ENCODE assay signal across 24 cellular contexts in the genomic region with DNA sequence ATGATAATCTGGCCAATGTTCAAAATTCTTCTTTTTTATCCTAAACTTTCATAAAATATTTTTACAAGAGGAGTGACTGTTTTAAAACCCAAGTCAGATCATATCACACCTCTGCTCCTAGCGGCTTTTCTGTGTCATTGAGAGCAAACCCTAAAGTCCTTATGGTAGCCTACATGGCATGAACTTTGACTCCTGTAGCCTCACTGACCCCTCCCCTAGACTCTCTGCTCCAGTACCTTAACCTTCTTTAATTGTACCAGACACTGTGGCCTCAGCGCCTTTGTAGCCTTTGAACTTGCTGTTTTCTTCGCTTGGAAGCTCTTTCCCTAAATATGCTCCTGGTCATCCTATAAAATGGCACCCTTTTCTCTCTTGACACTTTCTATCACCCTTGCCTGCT. TPM values are rescaled to one million over a fixed set of nuclear protein-coding genes. Genes with fewer than 3 reads are reported as not detected.
DNase-seq lines count a peak whose midpoint lies in the region; ATAC-seq, FAIRE-seq and TF ChIP-seq lines count a peak whose summit lies in the region.
"Had no signal": no experiment of that assay in that cellular context is flagged by ENCODE, and none has a peak within 500 bp of the region (broad histone marks: within the 10 kb centered on the region; RNA-seq: fewer than 3 reads in every experiment).

No MANE protein-coding gene starts in this region.

- H3K9me3 Mint-ChIP-seq in HFFc6, result no peaks in the 10 kb centered on the region
- H3K9me3 Mint-ChIP-seq: CD8-positive, alpha-beta memory T cell had no signal

- no peak overlapping the region for H3K4me3 ChIP-seq in K562
- H3K4me3 ChIP-seq: BLaER1, GM23248 had no signal

- H3K4me1 Mint-ChIP-seq in HFFc6 (ENCODE audit: low read depth), result peaks cover 7% of the 10 kb centered on the region; the same call in 1 of the 2 replicates
- H3K4me1 Mint-ChIP-seq: B cell had no signal

- H3K36me3 ChIP-seq in K562 (ENCODE audit: control insufficient read depth, insufficient read depth, low read length), result no peaks in the 10 kb centered on the region
- H3K36me3 ChIP-seq: BLaER1 had no signal

- H3K9ac ChIP-seq in K562 (ENCODE audit: insufficient read depth in 1 of 2, low read depth in 2 of 2, low read length in 2 of 2), result no peak overlapping the region
- H3K9ac ChIP-seq: BLaER1, GM23248 had no signal

- no peak overlapping the region for H3K4me2 ChIP-seq in K562 (ENCODE audit: insufficient read depth, low read length)
- H3K4me2 ChIP-seq: BLaER1 had no signal

- no peaks in the 10 kb centered on the region for H3K79me2 ChIP-seq in K562 (ENCODE audit: control insufficient read depth, insufficient read depth, low read length)

- no peak for TF ChIP-seq EP300 in K562 (IDR thresholded peaks at IDR 0.05; ENCODE audit: low read length)

- ATAC-seq in K562, result no peak
- no peak for ATAC-seq in GM18867 (IDR thresholded peaks at IDR 0.05; ENCODE audit: unreplicated experiment)

- H3K9me3 ChIP-seq in K562 (replicated peaks; ENCODE audit: control insufficient read depth, insufficient read depth, low read depth, low read length), result no peaks in the 10 kb centered on the region
- H3K9me3 ChIP-seq: BLaER1 had no signal

- H3K4me1 ChIP-seq in K562 (replicated peaks in 1 of 2; ENCODE audit: control insufficient read depth in 2 of 2, insufficient read depth in 2 of 2, low read length in 2 of 2), result no peaks in the 10 kb centered on the region
- H3K4me1 ChIP-seq: BLaER1 had no signal

- in situ Hi-C loops in K562 (cut with MboI), result no loop called here

- CTCF ChIA-PET in K562 (lab: Yijun Ruan, JAX; ENCODE audit: low intra/inter-chr PET ratio), result no interaction called here

- 0% methylated on average over 3 of the region's 3 CpGs for WGBS in K562 (ENCODE audit: insufficient coverage, low coverage, missing lambda C conversion rate)

- no peak overlapping the region for H2AFZ ChIP-seq in K562 (ENCODE audit: low read depth, low read length)
- H2AFZ ChIP-seq: GM23248 had no signal

- intact Hi-C loops in K562 (cut with micrococcal nuclease), result no loop called here

- H3K27me3 Mint-ChIP-seq in HFFc6 (ENCODE audit: insufficient read depth), result peaks cover 2% of the 10 kb centered on the region

- peaks cover 0 to 19% of the 10 kb centered on the region in 2 experiments; a peak in 2 of 5 replicates for H3K27me3 ChIP-seq in K562 (ENCODE audit: control insufficient read depth in 2 of 2, insufficient read depth in 2 of 2, low read length in 2 of 2)
- H3K27me3 ChIP-seq: BLaER1 had no signal

- POLR2A ChIA-PET in K562 (lab: Yijun Ruan, JAX), result no interaction called here

- no peaks in the 10 kb centered on the region for H3K9me1 ChIP-seq in K562 (ENCODE audit: control insufficient read depth, insufficient read depth, low read length)

- no peak for DNase-seq in HFFc6
- no peak for DNase-seq in K562 (ENCODE audit: extremely low read depth in 1 of 4, low spot score in 3 of 4)
- DNase-seq in islet precursor cell, result peak; percentile 17
- no peak for DNase-seq in stimulated activated CD4-positive, alpha-beta T cell treated with anti-CD3 and anti-CD28 coated beads, Interleukin-2, amount 100 ng/mL, for 24 hours
- DNase-seq in GM03348 (ENCODE audit: low spot score), result no peak
- DNase-seq: CD4-positive, CD25-positive, alpha-beta regulatory T cell; CD8-positive, alpha-beta memory T cell; DMS 273 treated with DMSO at 0.1 percent for 48 hours; DMS79; EL; GDM1; GM23248; H7; HCEC 1CT had no signal

- no peak for TF ChIP-seq POLR2A in K562 (conservative IDR thresholded peaks at IDR 0.05)

- peak; percentile 19; the same call in 1 of the 2 replicates for TF ChIP-seq CTCF in HFFc6 (IDR thresholded peaks at IDR 0.05)
- no peak for TF ChIP-seq CTCF in K562 (IDR thresholded peaks at IDR 0.05 in 2 of 3, conservative IDR thresholded peaks at IDR 0.05 in 1 of 3; ENCODE audit: insufficient read depth in 2 of 3, low read depth in 1 of 3, low read length in 3 of 3)

- no peak overlapping the region for H3K27ac Mint-ChIP-seq in HFFc6
- H3K27ac Mint-ChIP-seq: B cell; CD4-positive, CD25-positive, alpha-beta regulatory T cell; CD8-positive, alpha-beta memory T cell had no signal

- no peak overlapping the region for H3K27ac ChIP-seq in K562 (ENCODE audit: extremely low read depth, low read depth, low read length)
- H3K27ac ChIP-seq: BLaER1, C4-2B, GM23248 had no signal

- H3K4me3 Mint-ChIP-seq in HFFc6, result no peak overlapping the region
- H3K4me3 Mint-ChIP-seq: B cell; CD4-positive, CD25-positive, alpha-beta regulatory T cell; CD8-positive, alpha-beta memory T cell had no signal

- no peak for TF ChIP-seq RAD21 in K562 (CRISPR knock-in tag; conservative IDR thresholded peaks at IDR 0.05 in 1 of 2, IDR thresholded peaks at IDR 0.05 in 1 of 2)

- H3K36me3 Mint-ChIP-seq in HFFc6 (ENCODE audit: low read depth), result 0 out of 2 replicates have a peak, but pooled peaks cover 5% of the 10 kb centered on the region
- H3K36me3 Mint-ChIP-seq: CD4-positive, CD25-positive, alpha-beta regulatory T cell; CD8-positive, alpha-beta memory T cell had no signal

- H4K20me1 ChIP-seq in K562 (replicated peaks; ENCODE audit: control insufficient read depth, insufficient read depth, low read length), result no peaks in the 10 kb centered on the region
- H4K20me1 ChIP-seq: BLaER1 had no signal

- no TSS peak for BruUV-seq in K562 (replicated peaks; lab: Mats Ljungman, UMichigan)

- peak; percentile 26 for FAIRE-seq in K562 (lab: Jason Lieb, UNC)
- FAIRE-seq: A204.1, D721Med, GM12892, GM19239, H1 had no signal

TF ChIP-seq in K562, 482 proteins besides CTCF, POLR2A, EP300 and RAD21:
- no peak for TF ChIP-seq EWSR1 (IDR thresholded peaks at IDR 0.05; ENCODE audit: borderline replicate concordance, low read depth, partially characterized antibody)
- TF ChIP-seq FOSL1 (tag; conservative IDR thresholded peaks at IDR 0.05), result no peak
- no peak for TF ChIP-seq MEF2D (tag; conservative IDR thresholded peaks at IDR 0.05; ENCODE audit: low read depth)
- TF ChIP-seq HNRNPLL (IDR thresholded peaks at IDR 0.05; ENCODE audit: low read depth, low read length, poor library complexity, severe bottlenecking), result no peak
- no peak for TF ChIP-seq NCOA4 (IDR thresholded peaks at IDR 0.05; ENCODE audit: partially characterized antibody)
- TF ChIP-seq BRD9 (IDR thresholded peaks at IDR 0.05; ENCODE audit: low read depth, partially characterized antibody), result no peak
- no peak for TF ChIP-seq ZNF184 (CRISPR knock-in tag; IDR thresholded peaks at IDR 0.05)
- TF ChIP-seq, protein P1, sequence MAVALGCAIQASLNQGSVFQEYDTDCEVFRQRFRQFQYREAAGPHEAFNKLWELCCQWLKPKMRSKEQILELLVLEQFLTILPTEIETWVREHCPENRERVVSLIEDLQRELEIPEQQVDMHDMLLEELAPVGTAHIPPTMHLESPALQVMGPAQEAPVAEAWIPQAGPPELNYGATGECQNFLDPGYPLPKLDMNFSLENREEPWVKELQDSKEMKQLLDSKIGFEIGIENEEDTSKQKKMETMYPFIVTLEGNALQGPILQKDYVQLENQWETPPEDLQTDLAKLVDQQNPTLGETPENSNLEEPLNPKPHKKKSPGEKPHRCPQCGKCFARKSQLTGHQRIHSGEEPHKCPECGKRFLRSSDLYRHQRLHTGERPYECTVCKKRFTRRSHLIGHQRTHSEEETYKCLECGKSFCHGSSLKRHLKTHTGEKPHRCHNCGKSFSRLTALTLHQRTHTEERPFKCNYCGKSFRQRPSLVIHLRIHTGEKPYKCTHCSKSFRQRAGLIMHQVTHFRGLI (CRISPR knock-in tag; IDR thresholded peaks at IDR 0.05), result no peak
- TF ChIP-seq ZFP36 (IDR thresholded peaks at IDR 0.05; ENCODE audit: low read depth, low read length, partially characterized antibody), result no peak
- no peak for TF ChIP-seq POU5F1 (IDR thresholded peaks at IDR 0.05; ENCODE audit: borderline replicate concordance, low read depth, low read length, partially characterized antibody)
- no peak for TF ChIP-seq FOXA1 (IDR thresholded peaks at IDR 0.05; ENCODE audit: borderline replicate concordance)
- TF ChIP-seq ZBTB1 (CRISPR knock-in tag; IDR thresholded peaks at IDR 0.05; ENCODE audit: borderline replicate concordance, low read depth), result no peak
- no peak for TF ChIP-seq BCOR (IDR thresholded peaks at IDR 0.05)
- no peak for TF ChIP-seq ZNF584 (CRISPR knock-in tag; IDR thresholded peaks at IDR 0.05; ENCODE audit: low read depth)
- TF ChIP-seq ZKSCAN8 (CRISPR knock-in tag; IDR thresholded peaks at IDR 0.05), result no peak

RNA-seq across cellular contexts. Expression of a gene that starts 7.3 kb away (rescaled TPM):
- under 1 TPM; 0.05 to 0.73 (median 0.30) TPM for total RNA-seq in HFFc6 (2021; fragmentation: NEBNext Ultra II Directional; extraction: Animal tissue kit (Norgen Biotek cat#: 25700))
- 1.3 TPM in 2 replicates for total RNA-seq in K562 (2011; cell fraction: chromatin; rRNA removed; ENCODE audit: low replicate concordance)
- total RNA-seq in K562 (2011; cell fraction: nucleolus; rRNA removed), result 1.0 and 1.4 TPM in 2 replicates
- 0.81 and 1.8 TPM in 2 replicates for total RNA-seq in K562 (2011; cell fraction: nucleoplasm; rRNA removed)
- total RNA-seq in K562 (2014; rRNA removed) (0.64 and 1.2 TPM in 2 replicates), K562 (2014; rRNA removed; fragmentation: Illumina TruSeq; extraction: Trizol) (0.11 TPM in 1 of 2 replicates, not detected in the other), K562 (2015; rRNA removed; fragmentation: Illumina TruSeq; extraction: Trizol) (0.23 and 0.72 TPM in 2 replicates), K562 (2021) (0.94 and 1.2 TPM in 2 replicates)
- polyA plus RNA-seq in K562 (2011; rRNA removed) (0.12 and 0.18 TPM in 2 replicates), K562 (2014; fragmentation: Illumina TruSeq; extraction: Trizol) (0.12 and 1.00 TPM in 2 replicates), K562 (2014; fragmentation: Nextera tagmentation; extraction: Ambion mirVana) (under 1 TPM; 0.03 to 0.08 TPM), K562 (2014; rRNA removed) (0.19 and 0.42 TPM in 2 replicates)
- 0.07 and 0.33 TPM in 2 replicates for polyA plus RNA-seq in K562 (2011; cell fraction: cytosol; rRNA removed)
- 0.50 and 0.63 TPM in 2 replicates for polyA plus RNA-seq in K562 (2011; cell fraction: nucleus; rRNA removed)
- 0.94 and 3.7 TPM in 2 replicates for polyA plus RNA-seq in K562 (2012)
- polyA minus RNA-seq in K562 (2011; rRNA and poly(A)+ RNA removed), result not detected in 2 replicates
- polyA minus RNA-seq in K562 (2011; cell fraction: cytosol; rRNA and poly(A)+ RNA removed), result 0.19 TPM in 1 of 2 replicates, not detected in the other
- 0.40 TPM in 1 of 2 replicates, not detected in the other for polyA minus RNA-seq in K562 (2011; cell fraction: nucleus; rRNA and poly(A)+ RNA removed)
- polyA plus RNA-seq: AG04450 had no signal
